ENCODE assay signal across 13 cellular contexts in genomic region chr5:123429221-123429954, GRCh38. TPM values are rescaled to one million over a fixed set of nuclear protein-coding genes. Genes with fewer than 3 reads are reported as not detected.
DNase-seq lines count a peak whose midpoint lies in the region; ATAC-seq and TF ChIP-seq lines count a peak whose summit lies in the region.
"Had no signal": no experiment of that assay in that cellular context is flagged by ENCODE, and none has a peak within 500 bp of the region (broad histone marks: within the 10 kb centered on the region; RNA-seq: fewer than 3 reads in every experiment).

No MANE protein-coding gene starts in this region.

- 83 to 84% methylated on average over 3 of the region's 3 CpGs for WGBS in GM23248 (ENCODE audit: low coverage in 1 of 2, low lambda C conversion rate in 2 of 2, missing lambda C conversion rate in 2 of 2), 2 experiments
- WGBS in mammary epithelial cell (ENCODE audit: low coverage, missing lambda C conversion rate), result 93% methylated on average over 3 of the region's 3 CpGs
- WGBS in mesodermal cell (ENCODE audit: insufficient coverage in 2 of 2), 2 experiments, result 90 to 100% methylated on average over 1 to 3 of the region's 3 CpGs

- CTCF ChIA-PET in mammary epithelial cell (lab: Charles Lee; ENCODE audit: low non-redundant PET), result no interaction called here

- peak overlapping the region; percentile 18 for H3K4me2 ChIP-seq in GM23248 (ENCODE audit: unreplicated experiment)
- H3K4me2 ChIP-seq in mammary epithelial cell (ENCODE audit: insufficient read depth, low read depth, low read length), result peak overlapping the region; percentile 75

- H3K9ac ChIP-seq in GM23248 (peak overlapping the region; percentile 61), mammary epithelial cell (ENCODE audit: insufficient read depth, low read length) (no peak overlapping the region)

- DNase-seq in GM23248 (peak; percentile 13), mammary epithelial cell (no peak), HK-2 (ENCODE audit: unreplicated experiment) (no peak)
- no peak for DNase-seq in effector memory CD4-positive, alpha-beta T cell
- DNase-seq: activated CD8-positive, alpha-beta memory T cell treated with anti-CD3 and anti-CD28 coated beads, Interleukin-2, amount 50 U/mL, for 4 hours; anterior cingulate cortex; dorsolateral prefrontal cortex; NCI-H2171 treated with DMSO at 0.1 percent for 48 hours; stimulated activated CD4-positive, alpha-beta T cell treated with anti-CD3 and anti-CD28 coated beads, Interleukin-2, amount 100 ng/mL, for 48 hours; WERI-Rb-1 had no signal

- H2AFZ ChIP-seq in ACC112 (ENCODE audit: low read length, unreplicated experiment) (peak overlapping the region; percentile 36), GM23248 (peak overlapping the region; percentile 73), mammary epithelial cell (ENCODE audit: low read depth, low read length) (peak overlapping the region; percentile 49)

- no peaks in the 10 kb centered on the region for H3K79me2 ChIP-seq in ACC112 (ENCODE audit: control insufficient read depth, insufficient read depth, low read length, unreplicated experiment)
- no peaks in the 10 kb centered on the region for H3K79me2 ChIP-seq in GM23248 (ENCODE audit: insufficient read depth)
- H3K79me2 ChIP-seq in mammary epithelial cell (ENCODE audit: insufficient read depth, low read length), result no peaks in the 10 kb centered on the region

- H3K4me3 ChIP-seq in ACC112 (ENCODE audit: low read depth, low read length), result no peak overlapping the region
- H3K4me3 ChIP-seq in GM23248, result no peak overlapping the region
- H3K4me3 ChIP-seq in mammary epithelial cell (replicated peaks in 1 of 3; ENCODE audit: insufficient read depth in 1 of 3, low read depth in 2 of 3, low read length in 3 of 3), result no peak overlapping the region
- no peak overlapping the region for H3K4me3 ChIP-seq in mesodermal cell (ENCODE audit: extremely low read depth, insufficient read depth, low read length, poor library complexity, severe bottlenecking)
- no peak overlapping the region for H3K4me3 ChIP-seq in effector memory CD4-positive, alpha-beta T cell (ENCODE audit: insufficient read depth, low read depth, low read length, poor library complexity, severe bottlenecking)
- H3K4me3 ChIP-seq: dorsolateral prefrontal cortex had no signal

- dilution Hi-C loops in mammary epithelial cell (cut with HindIII; ENCODE audit: low sequenced_read_pairs), result no loop called here

- TSS peak; percentile 90 for BruUV-seq in mammary epithelial cell (replicated peaks; lab: Mats Ljungman, UMichigan)

- intact Hi-C loops in mammary epithelial cell (cut with micrococcal nuclease), result no loop called here

- H3K36me3 ChIP-seq in ACC112 (ENCODE audit: insufficient read depth, low read length), result no peaks in the 10 kb centered on the region
- no peaks in the 10 kb centered on the region for H3K36me3 ChIP-seq in GM23248 (ENCODE audit: low read depth)
- H3K36me3 ChIP-seq in mammary epithelial cell (ENCODE audit: insufficient read depth, low read length), result no peaks in the 10 kb centered on the region
- H3K36me3 ChIP-seq in mesodermal cell (ENCODE audit: control insufficient read depth, insufficient read depth, low read length), result no peaks in the 10 kb centered on the region
- H3K36me3 ChIP-seq in effector memory CD4-positive, alpha-beta T cell (ENCODE audit: control insufficient read depth, insufficient read depth, low read length), result no peaks in the 10 kb centered on the region
- H3K36me3 ChIP-seq: WERI-Rb-1 had no signal

- ATAC-seq in activated CD4-positive, CD25-positive, alpha-beta regulatory T cell treated with anti-CD3 and anti-CD28 coated beads, Interleukin-2, amount 50 U/mL, for 24 hours, result no peak

- H3K27ac ChIP-seq in ACC112 (ENCODE audit: low read depth, low read length) (peak overlapping the region; percentile 84), GM23248 (peak overlapping the region; percentile 75), mammary epithelial cell (ENCODE audit: insufficient read depth, low read depth, low read length) (peak overlapping the region; percentile 50), mesodermal cell (ENCODE audit: low read depth, low read length, severe bottlenecking) (peak overlapping the region; percentile 6)
- no peak overlapping the region for H3K27ac ChIP-seq in effector memory CD4-positive, alpha-beta T cell (ENCODE audit: insufficient read depth, low read length, poor library complexity, severe bottlenecking)
- H3K27ac ChIP-seq: dorsolateral prefrontal cortex, WERI-Rb-1 had no signal

- H3K9me3 ChIP-seq in GM23248 (ENCODE audit: low read depth) (no peaks in the 10 kb centered on the region), mammary epithelial cell (replicated peaks; ENCODE audit: insufficient read depth, low read length) (no peaks in the 10 kb centered on the region), mesodermal cell (ENCODE audit: control insufficient read depth, low read length) (no peaks in the 10 kb centered on the region)
- no peaks in the 10 kb centered on the region for H3K9me3 ChIP-seq in effector memory CD4-positive, alpha-beta T cell (ENCODE audit: control insufficient read depth, low read length)

- no peaks in the 10 kb centered on the region for H3K9me2 ChIP-seq in GM23248 (ENCODE audit: insufficient read depth)

- H3F3A ChIP-seq in GM23248 (ENCODE audit: insufficient read depth), result peaks cover 5% of the 10 kb centered on the region

- H3K27me3 ChIP-seq in ACC112 (ENCODE audit: insufficient read depth, low read length), result no peaks in the 10 kb centered on the region
- no peaks in the 10 kb centered on the region for H3K27me3 ChIP-seq in GM23248 (replicated peaks; ENCODE audit: insufficient read depth)
- no peaks in the 10 kb centered on the region for H3K27me3 ChIP-seq in mammary epithelial cell (ENCODE audit: insufficient read depth, low read length)
- no peaks in the 10 kb centered on the region for H3K27me3 ChIP-seq in effector memory CD4-positive, alpha-beta T cell (replicated peaks; ENCODE audit: control insufficient read depth, insufficient read depth, low read length, poor library complexity, severe bottlenecking)

- in situ Hi-C loops in GM23248 (cut with MboI) (no loop called here), mammary epithelial cell (cut with MboI; ENCODE audit: low sequenced_read_pairs in 2 of 2) (loop anchor here in 1 of 2 donors (10.0 kb wide), 1 partner anchor 85 kb away; the partner anchor contains the start of gene CSNK1G3)

- H3K4me1 ChIP-seq in ACC112 (ENCODE audit: control insufficient read depth, insufficient read depth, low read length, unreplicated experiment) (peaks cover 17% of the 10 kb centered on the region), GM23248 (ENCODE audit: insufficient read depth) (peaks cover 19% of the 10 kb centered on the region), mammary epithelial cell (ENCODE audit: insufficient read depth, low read length) (peaks cover 17% of the 10 kb centered on the region), mesodermal cell (ENCODE audit: control insufficient read depth, insufficient read depth, low read length, poor library complexity, severe bottlenecking) (peaks cover 4% of the 10 kb centered on the region)
- H3K4me1 ChIP-seq in effector memory CD4-positive, alpha-beta T cell (ENCODE audit: control insufficient read depth, insufficient read depth, low read length, poor library complexity, severe bottlenecking), result peaks cover 1% of the 10 kb centered on the region

- no peak for TF ChIP-seq CTCF in mammary epithelial cell (conservative IDR thresholded peaks at IDR 0.05 in 1 of 2, IDR thresholded peaks at IDR 0.05 in 1 of 2; ENCODE audit: extremely low read depth in 1 of 2, insufficient read depth in 1 of 2, low read depth in 1 of 2, low read length in 2 of 2)

- H4K20me1 ChIP-seq in GM23248 (ENCODE audit: insufficient read depth) (no peaks in the 10 kb centered on the region), mammary epithelial cell (ENCODE audit: insufficient read depth, low read length) (no peaks in the 10 kb centered on the region)

RNA-seq across cellular contexts. Expression of gene CEP120, which starts 6.2 kb away (rescaled TPM):
- 16.4 and 19.3 TPM in 2 replicates for total RNA-seq in GM23248 (2014; rRNA removed; shearing (Covaris generic))
- 7.3 and 7.5 TPM in 2 replicates for polyA plus RNA-seq in GM23248 (2016; fragmentation: Nextera tagmentation; extraction: Ambion mirVana)
- total RNA-seq in mammary epithelial cell, result 10 to 100 TPM; 20.7 to 24.6 TPM
- 14.7 TPM for polyA plus RNA-seq in mammary epithelial cell
- 48.6 TPM for polyA minus RNA-seq in mammary epithelial cell
- 19.2 TPM for polyA plus RNA-seq in mesodermal cell (2013, experiment 1 of 2)
- polyA plus RNA-seq in mesodermal cell (2013, experiment 2 of 2), result 21.2 TPM
